30 cellular contexts compared by ENCODE assay signal in the genomic region with DNA sequence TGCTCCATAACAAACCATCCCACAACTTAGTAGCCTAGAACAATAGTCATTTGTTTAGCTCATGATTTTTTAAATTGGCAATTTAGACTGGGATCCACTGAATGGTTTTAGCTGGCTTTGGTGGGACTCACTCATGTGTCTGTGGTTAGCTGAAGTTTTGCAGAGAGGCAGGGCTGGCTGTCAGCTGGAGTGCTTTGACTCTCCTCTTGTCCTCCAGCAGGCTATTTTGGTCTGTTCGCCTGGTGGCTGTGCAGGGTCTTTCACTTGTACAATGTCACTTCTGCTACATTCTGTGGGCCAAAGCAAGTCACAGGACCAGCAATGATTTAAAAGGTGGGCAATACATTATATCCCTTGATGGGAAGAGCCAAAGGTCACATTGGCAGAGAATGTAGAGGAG.
"Had no signal": no experiment of that assay in that cellular context is flagged by ENCODE, and none has a peak within 500 bp of the region (broad histone marks: within the 10 kb centered on the region; RNA-seq: fewer than 3 reads in every experiment).

No MANE protein-coding gene starts in this region.

- H3K27ac Mint-ChIP-seq: activated naive CD4-positive, alpha-beta T cell treated with anti-CD3 and anti-CD28 coated beads, Interleukin-2, amount 10 ng/mL, durations not matched to agents 7 days and 5 days; activated naive CD8-positive, alpha-beta T cell treated with anti-CD3 and anti-CD28 coated beads, Interleukin-2, amount 10 ng/mL, durations not matched to agents 7 days and 5 days; activated T-helper 1 cell treated with anti-CD3 and anti-CD28 coated beads, Interleukin-12 subunit alpha, Interleukin-12 subunit beta, Interleukin-2, Interleukin-4 antibody, amounts not matched to agents 30 ng/mL and 10 ng/mL and 1 ng/mL, durations not matched to agents 14 hours and 24 hours and 36 hours; brain; effector memory CD8-positive, alpha-beta T cell; naive thymus-derived CD4-positive, alpha-beta T cell; stimulated activated effector memory CD8-positive, alpha-beta T cell treated with anti-CD3 and anti-CD28 coated beads, Interleukin-12 subunit alpha, Interleukin-12 subunit beta, amount 100 ng/mL, for 72 hours; stimulated activated naive CD8-positive, alpha-beta T cell treated with anti-CD3 and anti-CD28 coated beads, Interleukin-15, Interleukin-2, amounts not matched to agents 100 ng/mL and 50 ng/mL, for 24 hours; T-helper 1 cell treated with Interleukin-12 subunit alpha and Interleukin-12 subunit beta and Interleukin-4 antibody, amounts not matched to agents 30 μg/mL and 1 μg/mL, for 36 hours had no signal

- H3K4me3 ChIP-seq: ascending aorta, psoas muscle, skin epidermis, thoracic aorta had no signal

- H3K4me1 ChIP-seq: ascending aorta, parathyroid adenoma, psoas muscle had no signal

- DNase-seq: activated CD4-positive, alpha-beta T cell treated with anti-CD3 and anti-CD28 coated beads for 48 hours; activated CD4-positive, alpha-beta T cell treated with anti-CD3 and anti-CD28 coated beads, Interleukin-2, amount 50 U/mL, for 48 hours; activated CD8-positive, alpha-beta memory T cell treated with anti-CD3 and anti-CD28 coated beads for 24 hours; activated effector memory CD4-positive, alpha-beta T cell treated with anti-CD3 and anti-CD28 coated beads, Interleukin-2, amount 50 U/mL, for 16 hours; activated naive CD4-positive, alpha-beta T cell treated with anti-CD3 and anti-CD28 coated beads, Interleukin-2, amount 10 ng/mL, durations not matched to agents 7 days and 5 days; activated naive CD8-positive, alpha-beta T cell treated with anti-CD3 and anti-CD28 coated beads, Interleukin-2, amount 10 ng/mL, durations not matched to agents 7 days and 5 days; cortex of kidney; effector memory CD8-positive, alpha-beta T cell; mammary epithelial cell; midbrain; naive thymus-derived CD4-positive, alpha-beta T cell; occipital lobe; psoas muscle; stimulated activated CD4-positive, alpha-beta T cell treated with anti-CD3 and anti-CD28 coated beads, Interleukin-12 subunit alpha, Interleukin-12 subunit beta, amount 100 ng/mL, for 4 hours; stimulated activated CD4-positive, alpha-beta T cell treated with anti-CD3 and anti-CD28 coated beads, Interleukin-4, amount 100 ng/mL, for 1 hour; SW 1271; T-helper 9 cell; trophoblast cell had no signal

- H3K27me3 Mint-ChIP-seq: activated naive CD4-positive, alpha-beta T cell treated with anti-CD3 and anti-CD28 coated beads, Interleukin-2, amount 10 ng/mL, durations not matched to agents 7 days and 5 days; activated naive CD8-positive, alpha-beta T cell treated with anti-CD3 and anti-CD28 coated beads, Interleukin-2, amount 10 ng/mL, durations not matched to agents 7 days and 5 days; brain; effector memory CD8-positive, alpha-beta T cell; naive thymus-derived CD4-positive, alpha-beta T cell; stimulated activated naive CD8-positive, alpha-beta T cell treated with anti-CD3 and anti-CD28 coated beads, Interleukin-15, Interleukin-2, amounts not matched to agents 100 ng/mL and 50 ng/mL, for 24 hours had no signal

- H3K4me1 Mint-ChIP-seq: activated naive CD4-positive, alpha-beta T cell treated with anti-CD3 and anti-CD28 coated beads, Interleukin-2, amount 10 ng/mL, durations not matched to agents 7 days and 5 days; activated naive CD8-positive, alpha-beta T cell treated with anti-CD3 and anti-CD28 coated beads, Interleukin-2, amount 10 ng/mL, durations not matched to agents 7 days and 5 days; naive thymus-derived CD4-positive, alpha-beta T cell; stimulated activated effector memory CD8-positive, alpha-beta T cell treated with anti-CD3 and anti-CD28 coated beads, Interleukin-12 subunit alpha, Interleukin-12 subunit beta, amount 100 ng/mL, for 72 hours had no signal

- H3K36me3 Mint-ChIP-seq: activated naive CD4-positive, alpha-beta T cell treated with anti-CD3 and anti-CD28 coated beads, Interleukin-2, amount 10 ng/mL, durations not matched to agents 7 days and 5 days; activated naive CD8-positive, alpha-beta T cell treated with anti-CD3 and anti-CD28 coated beads, Interleukin-2, amount 10 ng/mL, durations not matched to agents 7 days and 5 days; naive thymus-derived CD4-positive, alpha-beta T cell; stimulated activated effector memory CD8-positive, alpha-beta T cell treated with anti-CD3 and anti-CD28 coated beads, Interleukin-12 subunit alpha, Interleukin-12 subunit beta, amount 100 ng/mL, for 72 hours had no signal

- H3K36me3 ChIP-seq: ascending aorta, thoracic aorta had no signal

- ATAC-seq: activated CD4-positive, CD25-positive, alpha-beta regulatory T cell treated with anti-CD3 and anti-CD28 coated beads, Interleukin-2, amount 50 U/mL, for 24 hours; effector memory CD8-positive, alpha-beta T cell; naive thymus-derived CD4-positive, alpha-beta T cell; psoas muscle; stimulated activated effector memory CD8-positive, alpha-beta T cell treated with anti-CD3 and anti-CD28 coated beads, Interleukin-12 subunit alpha, Interleukin-12 subunit beta, amount 100 ng/mL, for 72 hours had no signal

- H3K4me3 Mint-ChIP-seq: activated naive CD4-positive, alpha-beta T cell treated with anti-CD3 and anti-CD28 coated beads, Interleukin-2, amount 10 ng/mL, durations not matched to agents 7 days and 5 days; activated naive CD8-positive, alpha-beta T cell treated with anti-CD3 and anti-CD28 coated beads, Interleukin-2, amount 10 ng/mL, durations not matched to agents 7 days and 5 days; activated T-helper 1 cell treated with anti-CD3 and anti-CD28 coated beads, Interleukin-12 subunit alpha, Interleukin-12 subunit beta, Interleukin-2, Interleukin-4 antibody, amounts not matched to agents 30 ng/mL and 10 ng/mL and 1 ng/mL, durations not matched to agents 14 hours and 24 hours and 36 hours; brain; effector memory CD8-positive, alpha-beta T cell; naive thymus-derived CD4-positive, alpha-beta T cell; neural crest cell; stimulated activated effector memory CD8-positive, alpha-beta T cell treated with anti-CD3 and anti-CD28 coated beads, Interleukin-12 subunit alpha, Interleukin-12 subunit beta, amount 100 ng/mL, for 72 hours; stimulated activated naive CD8-positive, alpha-beta T cell treated with anti-CD3 and anti-CD28 coated beads, Interleukin-15, Interleukin-2, amounts not matched to agents 100 ng/mL and 50 ng/mL, for 24 hours; T-helper 1 cell treated with Interleukin-12 subunit alpha and Interleukin-12 subunit beta and Interleukin-4 antibody, amounts not matched to agents 30 μg/mL and 1 μg/mL, for 36 hours had no signal

- H3K27ac ChIP-seq: ascending aorta, parathyroid adenoma, psoas muscle, skin epidermis, thoracic aorta, VCaP had no signal

- H3K27me3 ChIP-seq: ascending aorta had no signal

- H3K9me3 ChIP-seq: ascending aorta, psoas muscle, thoracic aorta had no signal
